8 cellular contexts compared by ENCODE assay signal in the genomic region with DNA sequence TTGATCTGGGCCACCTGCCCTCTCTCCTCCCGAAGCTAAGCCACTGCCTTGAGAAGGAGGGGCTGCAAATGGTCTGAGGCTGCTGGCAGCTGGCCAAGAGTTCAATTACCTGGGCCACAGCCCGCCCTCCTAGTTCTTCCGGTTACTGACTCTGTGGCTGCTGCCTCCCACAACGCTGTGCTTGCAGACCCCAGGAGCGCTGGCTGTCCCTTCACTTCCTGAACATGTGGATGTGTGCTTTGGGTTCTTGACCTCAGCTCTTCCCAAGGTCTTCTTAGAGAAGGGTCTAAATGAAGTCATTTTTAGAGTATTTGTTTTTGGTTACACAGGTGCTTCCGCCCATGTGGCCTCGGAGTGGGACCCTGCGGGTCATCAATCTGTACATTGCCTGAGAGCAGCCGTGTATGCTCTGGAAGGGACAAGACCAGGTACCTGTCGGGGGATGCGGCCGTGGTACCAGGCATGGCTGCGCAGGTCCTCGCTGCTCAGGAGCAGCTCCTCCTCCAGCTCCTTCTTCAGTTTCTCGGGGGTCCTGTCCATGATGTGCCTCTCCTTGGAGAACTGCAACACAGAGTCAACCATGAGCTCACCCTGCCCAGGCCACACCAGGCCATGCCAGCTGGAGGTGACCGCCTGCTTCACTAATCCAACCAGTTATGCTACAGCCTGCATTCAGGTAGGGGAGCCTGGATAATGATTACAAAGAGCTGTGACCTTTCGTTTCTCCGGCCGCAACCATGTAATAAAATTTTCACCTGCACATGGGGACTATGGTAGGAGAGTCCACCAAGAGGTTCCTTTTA.
DNase-seq lines count a peak whose midpoint lies in the region; ATAC-seq, FAIRE-seq and TF ChIP-seq lines count a peak whose summit lies in the region.

No MANE protein-coding gene starts in this region.

- H3K9ac ChIP-seq in HepG2 (ENCODE audit: insufficient read depth, low read depth, low read length): peak overlapping the region; percentile 96

- H4K20me1 ChIP-seq in HepG2 (ENCODE audit: insufficient read depth, low read length): peaks cover 12% of the 10 kb centered on the region

- H3K27ac ChIP-seq in HepG2 (ENCODE audit: extremely low read length, insufficient read depth, low read length): peak overlapping the region; percentile 94
- no peak overlapping the region for H3K27ac ChIP-seq in testis

- BruUV-seq in HepG2 (replicated peaks; lab: Mats Ljungman, UMichigan): TSS peak; percentile 52

- intact Hi-C loops in HepG2 (cut with micrococcal nuclease; ENCODE audit: unreplicated experiment): loop anchor here (1.0 to 5.0 kb wide), 2 partner anchors 25 to 145 kb away; a partner anchor contains a TSS
- intact Hi-C loops in testis (cut with DNase I; ENCODE audit: low total_unique reads): no loop called here

- H3K27me3 ChIP-seq in GM06990 (replicated peaks; ENCODE audit: control insufficient read depth, insufficient read depth, low read length) (no peaks in the 10 kb centered on the region), HepG2 (ENCODE audit: control insufficient read depth in 1 of 2, insufficient read depth in 2 of 2, low read length in 2 of 2) (no peaks in the 10 kb centered on the region; a peak in 1 of 5 replicates), testis (no peaks in the 10 kb centered on the region)

- H3K36me3 ChIP-seq in GM06990 (ENCODE audit: control insufficient read depth, insufficient read depth, low read length) (no peaks in the 10 kb centered on the region; the same call in none of the 2 replicates), HepG2 (replicated peaks in 1 of 2; ENCODE audit: control insufficient read depth in 1 of 2, insufficient read depth in 2 of 2, low read length in 2 of 2) (peaks cover 7 to 57% of the 10 kb centered on the region in 2 experiments), testis (ENCODE audit: low read depth, missing control alignments) (no peaks in the 10 kb centered on the region)

- CTCF ChIA-PET in HepG2 (lab: Yijun Ruan, JAX; ENCODE audit: low intra/inter-chr PET ratio, low total read pairs): no interaction called here

- peaks cover 49% of the 10 kb centered on the region for H3K79me2 ChIP-seq in HepG2 (ENCODE audit: insufficient read depth, low read length)

- H3K9me3 ChIP-seq in HepG2 (ENCODE audit: low read length) (no peaks in the 10 kb centered on the region), testis (no peaks in the 10 kb centered on the region)

- POLR2A ChIA-PET in HepG2 (lab: Yijun Ruan, JAX): interaction anchor here (0.5 to 4.9 kb wide), 22 partner anchors 9 to 878 kb away, joined by 3 to 214 read pairs (median 5); a partner anchor contains a TSS

- H3K4me3 ChIP-seq in GM06990 (replicated peaks; ENCODE audit: low read depth, low read length): no peak overlapping the region
- peak overlapping the region; percentile 81 to 88 (median 86) for H3K4me3 ChIP-seq in HepG2 (replicated peaks in 1 of 3; ENCODE audit: insufficient read depth in 1 of 3, low read depth in 2 of 3, low read length in 3 of 3)
- no peak overlapping the region for H3K4me3 ChIP-seq in testis

- FAIRE-seq in HepG2 (lab: Jason Lieb, UNC): peak; percentile 92
- peak; percentile 35 for FAIRE-seq in urothelium cell line (lab: Jason Lieb, UNC)

- H2AFZ ChIP-seq in HepG2 (ENCODE audit: low read length): no peak overlapping the region

- H3K4me1 ChIP-seq in HepG2 (ENCODE audit: insufficient read depth, low read length) (peaks cover 59% of the 10 kb centered on the region), testis (peaks cover 18% of the 10 kb centered on the region)

- no peak; the same call in 1 of the 2 replicates for TF ChIP-seq RAD21 in HepG2 (CRISPR knock-in tag; IDR thresholded peaks at IDR 0.05)

- peak overlapping the region; percentile 96 for H3K4me2 ChIP-seq in HepG2 (ENCODE audit: low read depth, low read length)

- TF ChIP-seq POLR2A in HepG2 (IDR thresholded peaks at IDR 0.05; ENCODE audit: insufficient read depth in 1 of 2, low read depth in 2 of 2, low read length in 2 of 2) (peak; percentile 69 to 71), testis (IDR thresholded peaks at IDR 0.05) (no peak)

- ATAC-seq in GM21717 (IDR thresholded peaks at IDR 0.05; ENCODE audit: unreplicated experiment): peak; percentile 67
- ATAC-seq in HepG2: peak; percentile 86

- 3% methylated on average over 14 of the region's 19 CpGs for WGBS in HepG2 (ENCODE audit: low lambda C conversion rate)
- WGBS in testis, 2 donors: 86 to 87% methylated on average over 11 to 19 of the region's 19 CpGs

- in situ Hi-C loops in KBM-7 (cut with MboI; ENCODE audit: low pct_unique_long_range_greater_than_20kb, low sequenced_read_pairs) (no loop called here), HepG2 (cut with HindIII; ENCODE audit: extremely low pct_ligation_motif_present, low pct_unique_long_range_greater_than_20kb) (no loop called here)

- peak; percentile 75 for DNase-seq in GM06990 (ENCODE audit: extremely low read depth, insufficient read length)
- peak; percentile 99 for DNase-seq in KBM-7
- peak; percentile 96 for DNase-seq in RPMI8226
- peak; percentile 90 for DNase-seq in HepG2 (ENCODE audit: low spot score)
- no peak for DNase-seq in urothelium cell line (ENCODE audit: low spot score)
- no peak for DNase-seq in testis
- DNase-seq in 8988T: no peak

- peak in 1 of 2 experiments; percentile 75; a peak in 2 of 4 replicates for TF ChIP-seq EP300 in HepG2 (IDR thresholded peaks at IDR 0.05; ENCODE audit: low read depth in 2 of 2, low read length in 2 of 2)
- TF ChIP-seq EP300 in HepG2 (CRISPR knock-in tag; IDR thresholded peaks at IDR 0.05; ENCODE audit: borderline replicate concordance): peak; percentile 80

- TF ChIP-seq CTCF in GM06990 (IDR thresholded peaks at IDR 0.05; ENCODE audit: insufficient read depth, low read length, poor library complexity, severe bottlenecking): no peak
- no peak for TF ChIP-seq CTCF in HepG2 (CRISPR knock-in tag; IDR thresholded peaks at IDR 0.05)
- no peak for TF ChIP-seq CTCF in testis (IDR thresholded peaks at IDR 0.05)

TF ChIP-seq in HepG2, 621 proteins besides CTCF, POLR2A, EP300 and RAD21 (continues in another document):
- TF ChIP-seq, protein P1, sequence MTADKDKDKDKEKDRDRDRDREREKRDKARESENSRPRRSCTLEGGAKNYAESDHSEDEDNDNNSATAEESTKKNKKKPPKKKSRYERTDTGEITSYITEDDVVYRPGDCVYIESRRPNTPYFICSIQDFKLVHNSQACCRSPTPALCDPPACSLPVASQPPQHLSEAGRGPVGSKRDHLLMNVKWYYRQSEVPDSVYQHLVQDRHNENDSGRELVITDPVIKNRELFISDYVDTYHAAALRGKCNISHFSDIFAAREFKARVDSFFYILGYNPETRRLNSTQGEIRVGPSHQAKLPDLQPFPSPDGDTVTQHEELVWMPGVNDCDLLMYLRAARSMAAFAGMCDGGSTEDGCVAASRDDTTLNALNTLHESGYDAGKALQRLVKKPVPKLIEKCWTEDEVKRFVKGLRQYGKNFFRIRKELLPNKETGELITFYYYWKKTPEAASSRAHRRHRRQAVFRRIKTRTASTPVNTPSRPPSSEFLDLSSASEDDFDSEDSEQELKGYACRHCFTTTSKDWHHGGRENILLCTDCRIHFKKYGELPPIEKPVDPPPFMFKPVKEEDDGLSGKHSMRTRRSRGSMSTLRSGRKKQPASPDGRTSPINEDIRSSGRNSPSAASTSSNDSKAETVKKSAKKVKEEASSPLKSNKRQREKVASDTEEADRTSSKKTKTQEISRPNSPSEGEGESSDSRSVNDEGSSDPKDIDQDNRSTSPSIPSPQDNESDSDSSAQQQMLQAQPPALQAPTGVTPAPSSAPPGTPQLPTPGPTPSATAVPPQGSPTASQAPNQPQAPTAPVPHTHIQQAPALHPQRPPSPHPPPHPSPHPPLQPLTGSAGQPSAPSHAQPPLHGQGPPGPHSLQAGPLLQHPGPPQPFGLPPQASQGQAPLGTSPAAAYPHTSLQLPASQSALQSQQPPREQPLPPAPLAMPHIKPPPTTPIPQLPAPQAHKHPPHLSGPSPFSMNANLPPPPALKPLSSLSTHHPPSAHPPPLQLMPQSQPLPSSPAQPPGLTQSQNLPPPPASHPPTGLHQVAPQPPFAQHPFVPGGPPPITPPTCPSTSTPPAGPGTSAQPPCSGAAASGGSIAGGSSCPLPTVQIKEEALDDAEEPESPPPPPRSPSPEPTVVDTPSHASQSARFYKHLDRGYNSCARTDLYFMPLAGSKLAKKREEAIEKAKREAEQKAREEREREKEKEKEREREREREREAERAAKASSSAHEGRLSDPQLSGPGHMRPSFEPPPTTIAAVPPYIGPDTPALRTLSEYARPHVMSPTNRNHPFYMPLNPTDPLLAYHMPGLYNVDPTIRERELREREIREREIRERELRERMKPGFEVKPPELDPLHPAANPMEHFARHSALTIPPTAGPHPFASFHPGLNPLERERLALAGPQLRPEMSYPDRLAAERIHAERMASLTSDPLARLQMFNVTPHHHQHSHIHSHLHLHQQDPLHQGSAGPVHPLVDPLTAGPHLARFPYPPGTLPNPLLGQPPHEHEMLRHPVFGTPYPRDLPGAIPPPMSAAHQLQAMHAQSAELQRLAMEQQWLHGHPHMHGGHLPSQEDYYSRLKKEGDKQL (CRISPR knock-in tag; IDR thresholded peaks at IDR 0.05; ENCODE audit: low read depth): no peak
- TF ChIP-seq NKX3-1 (CRISPR knock-in tag; IDR thresholded peaks at IDR 0.05) (no peak; the same call in 1 of the 2 replicates), FOXK2 (IDR thresholded peaks at IDR 0.05) (no peak), ZNF775 (CRISPR knock-in tag; IDR thresholded peaks at IDR 0.05; ENCODE audit: borderline replicate concordance) (0 out of 2 replicates have a peak, but pooled peaks have one; percentile 34), MIER3 (CRISPR knock-in tag; IDR thresholded peaks at IDR 0.05; ENCODE audit: borderline replicate concordance) (peak; percentile 18; the same call in 1 of the 2 replicates)
- TF ChIP-seq, protein P2, sequence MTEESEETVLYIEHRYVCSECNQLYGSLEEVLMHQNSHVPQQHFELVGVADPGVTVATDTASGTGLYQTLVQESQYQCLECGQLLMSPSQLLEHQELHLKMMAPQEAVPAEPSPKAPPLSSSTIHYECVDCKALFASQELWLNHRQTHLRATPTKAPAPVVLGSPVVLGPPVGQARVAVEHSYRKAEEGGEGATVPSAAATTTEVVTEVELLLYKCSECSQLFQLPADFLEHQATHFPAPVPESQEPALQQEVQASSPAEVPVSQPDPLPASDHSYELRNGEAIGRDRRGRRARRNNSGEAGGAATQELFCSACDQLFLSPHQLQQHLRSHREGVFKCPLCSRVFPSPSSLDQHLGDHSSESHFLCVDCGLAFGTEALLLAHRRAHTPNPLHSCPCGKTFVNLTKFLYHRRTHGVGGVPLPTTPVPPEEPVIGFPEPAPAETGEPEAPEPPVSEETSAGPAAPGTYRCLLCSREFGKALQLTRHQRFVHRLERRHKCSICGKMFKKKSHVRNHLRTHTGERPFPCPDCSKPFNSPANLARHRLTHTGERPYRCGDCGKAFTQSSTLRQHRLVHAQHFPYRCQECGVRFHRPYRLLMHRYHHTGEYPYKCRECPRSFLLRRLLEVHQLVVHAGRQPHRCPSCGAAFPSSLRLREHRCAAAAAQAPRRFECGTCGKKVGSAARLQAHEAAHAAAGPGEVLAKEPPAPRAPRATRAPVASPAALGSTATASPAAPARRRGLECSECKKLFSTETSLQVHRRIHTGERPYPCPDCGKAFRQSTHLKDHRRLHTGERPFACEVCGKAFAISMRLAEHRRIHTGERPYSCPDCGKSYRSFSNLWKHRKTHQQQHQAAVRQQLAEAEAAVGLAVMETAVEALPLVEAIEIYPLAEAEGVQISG (CRISPR knock-in tag; IDR thresholded peaks at IDR 0.05): peak; percentile 53

Comparison
In these comparisons a context has a peak if more than half of its experiments do, and no peak if none do; other contexts are left out.
1. DNase-seq: peak in GM06990 (single experiment), KBM-7 (single experiment), RPMI8226 (single experiment) and HepG2 (single experiment); none in urothelium cell line (single experiment), testis (single experiment) and 8988T (single experiment).
2. H3K4me3 ChIP-seq: peak in HepG2 (3 of 3); none in GM06990 (single experiment) and testis (0 of 2).